8 cellular contexts compared by ENCODE assay signal in the genomic region with DNA sequence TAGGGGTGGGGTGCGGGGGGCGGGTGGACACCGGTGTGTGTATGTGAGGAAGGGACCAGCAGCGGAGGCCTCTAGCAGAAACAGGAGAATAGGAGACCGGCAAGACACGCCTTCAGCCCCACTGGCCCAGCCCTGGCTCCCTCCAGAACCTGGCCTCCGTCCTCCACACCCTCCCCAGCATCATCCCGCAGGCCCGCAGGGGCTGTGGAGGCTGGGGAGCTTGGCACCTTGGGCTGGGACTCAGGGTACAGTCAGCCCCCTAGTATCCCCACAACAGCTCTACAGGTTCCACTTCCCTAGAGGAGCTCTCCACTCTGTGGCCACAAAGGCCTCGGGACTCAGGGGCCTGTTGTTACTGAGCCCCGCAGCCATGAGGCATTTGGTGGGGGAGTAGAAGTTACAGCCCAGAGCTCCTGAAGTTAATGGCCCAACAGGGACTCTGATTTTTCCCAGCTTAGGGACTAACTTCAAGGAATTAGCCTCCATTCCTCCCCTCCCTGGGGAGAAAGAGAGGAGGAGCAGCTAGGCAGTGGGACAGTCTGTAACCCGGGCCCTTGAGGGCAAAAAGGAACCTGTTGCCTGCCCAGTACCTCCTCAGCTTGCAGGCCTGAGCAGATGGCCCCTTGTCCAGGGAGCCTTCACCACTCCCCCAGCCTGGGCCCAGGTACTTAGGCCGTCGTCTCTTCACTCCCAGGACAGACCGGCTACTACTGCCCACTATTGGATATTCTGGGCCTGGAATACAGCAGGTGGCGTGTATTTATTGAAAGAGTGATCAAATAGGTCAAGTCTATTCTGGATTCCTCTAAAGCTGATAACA. TPM values are rescaled to one million over a fixed set of nuclear protein-coding genes. Genes with fewer than 3 reads are reported as not detected.
DNase-seq lines count a peak whose midpoint lies in the region; ATAC-seq, FAIRE-seq and TF ChIP-seq lines count a peak whose summit lies in the region.

No MANE protein-coding gene starts in this region.

- no peaks in the 10 kb centered on the region for H3K27me3 ChIP-seq in PC-3 (ENCODE audit: low read length)
- H3K27me3 ChIP-seq in H1 (replicated peaks in 1 of 4; ENCODE audit: control insufficient read depth in 3 of 4, extremely low read depth in 1 of 4, insufficient read depth in 3 of 4, low read length in 3 of 4), result peaks cover 0 to 14% (median 5%) of the 10 kb centered on the region in 4 experiments; a peak in 4 of 7 replicates

- in situ Hi-C loops in GM13977 (cut with MboI; ENCODE audit: low pct_unique_long_range_greater_than_20kb, low sequenced_read_pairs, unreplicated experiment), result no loop called here

- no peak overlapping the region for H2BK15ac ChIP-seq in H1 (ENCODE audit: low read length)

- peaks cover 25% of the 10 kb centered on the region for H3K4me1 ChIP-seq in PC-3 (ENCODE audit: insufficient read depth, low read length)
- H3K4me1 ChIP-seq in H1 (replicated peaks in 1 of 4; ENCODE audit: control insufficient read depth in 3 of 4, insufficient read depth in 4 of 4, low read length in 3 of 4), result peaks cover 7 to 31% (median 26%) of the 10 kb centered on the region in 4 experiments

- H4K8ac ChIP-seq in H1 (ENCODE audit: extremely low read depth, insufficient read depth, low read length), result peak overlapping the region; percentile 90

- H4K91ac ChIP-seq in H1 (replicated peaks; ENCODE audit: insufficient read length, low read length), result peak overlapping the region; percentile 72

- POLR2A ChIA-PET in PC-3 (lab: Charles Lee; ENCODE audit: unreplicated experiment), result interaction anchor here (0.9 kb wide), 1 partner anchor 103 kb away, joined by 3 read pairs; no protein-coding TSS in a partner anchor
- POLR2A ChIA-PET in H1 (lab: Charles Lee; ENCODE audit: partially characterized antibody), result interaction anchor here (0.8 to 55.3 kb wide), 16 partner anchors 8 to 173 kb away, joined by 3 to 1889 read pairs (median 4); a partner anchor contains a TSS

- DNase-seq in NOMO-1 treated with DMSO at 0.1 percent for 48 hours (lab: John Stamatoyannopoulos, UW; ENCODE audit: unreplicated experiment), result peak; percentile 23
- DNase-seq in NOMO-1 treated with dmso at 0.1 percent for 144 hours (lab: John Stamatoyannopoulos, UW; ENCODE audit: unreplicated experiment), result no peak
- DNase-seq in PC-3, result no peak
- no peak for DNase-seq in H1 (ENCODE audit: low read depth in 1 of 2, low spot score in 2 of 2)
- no peak for DNase-seq in nephron progenitor cell
- no peak for DNase-seq in GM13977 (ENCODE audit: low spot score)
- DNase-seq in cerebellar nuclear complex (lab: John Stamatoyannopoulos, UW), result no peak
- no peak for DNase-seq in effector CD4-positive, alpha-beta T cell

- H3K79me1 ChIP-seq in H1 (ENCODE audit: low read depth, low read length), result no peaks in the 10 kb centered on the region; the same call in 1 of the 2 replicates

- no peak for TF ChIP-seq POLR2A in H1 (IDR thresholded peaks at IDR 0.05; ENCODE audit: control extremely low read depth in 1 of 2, low read depth in 2 of 2, low read length in 2 of 2)

- H3K4ac ChIP-seq in H1 (replicated peaks; ENCODE audit: insufficient read length, low read depth, low read length), result peak overlapping the region; percentile 66

- no peak for FAIRE-seq in H1 (lab: Jason Lieb, UNC)

- peak overlapping the region; percentile 50; the same call in 1 of the 2 replicates for H2BK12ac ChIP-seq in H1 (ENCODE audit: low read depth, low read length)

- CTCF ChIA-PET in PC-3 (lab: Charles Lee), result no interaction called here
- CTCF ChIA-PET in H1 (lab: Charles Lee; ENCODE audit: partially characterized antibody), result interaction anchor here (0.8 to 2.3 kb wide), 14 partner anchors 8 to 113 kb away, joined by 3 to 7 read pairs (median 4); no protein-coding TSS in a partner anchor

- H2AFZ ChIP-seq in PC-3 (ENCODE audit: low read length) (no peak overlapping the region), H1 (ENCODE audit: low read length) (peak overlapping the region; percentile 9; the same call in 1 of the 2 replicates)

- peak overlapping the region; percentile 72 for H3K4me3 Mint-ChIP-seq in nephron progenitor cell

- H3K4me1 Mint-ChIP-seq in nephron progenitor cell, result peaks cover 50% of the 10 kb centered on the region

- intact Hi-C loops in PC-3 (cut with micrococcal nuclease), result loop anchor here (5.0 kb wide), 1 partner anchor 59 kb away; no protein-coding TSS in a partner anchor

- H4K20me1 ChIP-seq in PC-3 (ENCODE audit: low read length), result no peaks in the 10 kb centered on the region
- no peaks in the 10 kb centered on the region for H4K20me1 ChIP-seq in H1 (replicated peaks in 1 of 2; ENCODE audit: control insufficient read depth in 1 of 2, insufficient read depth in 2 of 2, low read length in 2 of 2)

- no peak for TF ChIP-seq EP300 in H1 (IDR thresholded peaks at IDR 0.05; ENCODE audit: borderline replicate concordance in 1 of 2, low read depth in 2 of 2, low read length in 2 of 2)

- no peaks in the 10 kb centered on the region for H3K9me2 ChIP-seq in PC-3 (replicated peaks; ENCODE audit: low read length)

- TSS peak; percentile 88 for BruUV-seq in PC-3 (replicated peaks; lab: Mats Ljungman, UMichigan)

- H3K14ac ChIP-seq in H1 (ENCODE audit: insufficient read length), result no peak overlapping the region

- no peak overlapping the region for H3K56ac ChIP-seq in H1 (replicated peaks; ENCODE audit: insufficient read length, low read depth, low read length)

- H3K79me2 ChIP-seq in PC-3 (ENCODE audit: low read length) (no peaks in the 10 kb centered on the region), H1 (ENCODE audit: control insufficient read depth in 1 of 2, insufficient read depth in 2 of 2, low read length in 2 of 2) (no peaks in the 10 kb centered on the region)

- peak overlapping the region; percentile 47 for H2BK120ac ChIP-seq in H1 (replicated peaks; ENCODE audit: low read depth, low read length)

- peak overlapping the region; percentile 80 for H2BK20ac ChIP-seq in H1 (ENCODE audit: low read length)

- H3K36me3 ChIP-seq in PC-3 (ENCODE audit: low read depth, low read length), result no peaks in the 10 kb centered on the region
- H3K36me3 ChIP-seq in H1 (ENCODE audit: control insufficient read depth in 2 of 4, insufficient read depth in 4 of 4, low read length in 3 of 4), result no peaks in the 10 kb centered on the region

- peaks cover 2% of the 10 kb centered on the region; the same call in 1 of the 2 replicates for H3K23me2 ChIP-seq in H1 (ENCODE audit: low read depth, low read length)

- no peak overlapping the region; the same call in 1 of the 2 replicates for H2AK5ac ChIP-seq in H1 (ENCODE audit: low read depth, low read length)

- H3K9ac ChIP-seq in PC-3 (ENCODE audit: low read length), result peak overlapping the region; percentile 35; the same call in 1 of the 2 replicates
- H3K9ac ChIP-seq in H1 (replicated peaks in 1 of 4; ENCODE audit: extremely low read depth in 1 of 4, low read depth in 3 of 4, low read length in 3 of 4), result no peak overlapping the region

- TF ChIP-seq RAD21 in H1 (IDR thresholded peaks at IDR 0.05 in 1 of 2, conservative IDR thresholded peaks at IDR 0.05 in 1 of 2; ENCODE audit: low read depth in 2 of 2, low read length in 2 of 2), result no peak

- H3K27ac ChIP-seq in PC-3 (ENCODE audit: low read length) (no peak overlapping the region), H1 (ENCODE audit: low read depth, low read length) (no peak overlapping the region; the same call in 1 of the 2 replicates)

- whole genome bisulfite sequencing in H1 (ENCODE audit: extremely low coverage in 1 of 2, insufficient coverage in 1 of 2, insufficient read length in 1 of 2, insufficient replicate concordance in 2 of 2, low coverage in 1 of 2, low lambda C conversion rate in 2 of 2, missing lambda C conversion rate in 1 of 2), 2 experiments, result 77% methylated on average over 10 of the region's 16 CpGs; no CpG with 5 or more reads in 1 of the 2 experiments

- no peaks in the 10 kb centered on the region for H3K9me3 ChIP-seq in PC-3 (ENCODE audit: low read length)
- H3K9me3 ChIP-seq in H1 (ENCODE audit: insufficient read depth in 2 of 2, low read depth in 1 of 2, low read length in 1 of 2), result no peaks in the 10 kb centered on the region

- peaks cover 4% of the 10 kb centered on the region for H3F3A ChIP-seq in PC-3 (ENCODE audit: low read length, unreplicated experiment)

- H3K9me3 Mint-ChIP-seq in nephron progenitor cell, result no peaks in the 10 kb centered on the region

- H3K27ac Mint-ChIP-seq in nephron progenitor cell, result peak overlapping the region; percentile 88

- H3K36me3 Mint-ChIP-seq in nephron progenitor cell (ENCODE audit: low read depth), result no peaks in the 10 kb centered on the region

- H3K18ac ChIP-seq in H1 (ENCODE audit: extremely low read depth, low read length), result peak overlapping the region; percentile 75; the same call in 1 of the 2 replicates

- H3K4me2 ChIP-seq in PC-3 (ENCODE audit: low read length) (peak overlapping the region; percentile 52), H1 (ENCODE audit: insufficient read depth in 1 of 2, low read depth in 2 of 2, low read length in 2 of 2) (peak overlapping the region; percentile 84 to 97)

- no peak for ATAC-seq in PC-3

- H4K5ac ChIP-seq in H1 (ENCODE audit: insufficient read length, low read depth, low read length), result peak overlapping the region; percentile 64

- no peak for TF ChIP-seq CTCF in PC-3 (conservative IDR thresholded peaks at IDR 0.05; ENCODE audit: low read depth, low read length)
- no peak for TF ChIP-seq CTCF in H1 (IDR thresholded peaks at IDR 0.05; ENCODE audit: control extremely low read depth in 1 of 3, insufficient read depth in 1 of 3, low read depth in 1 of 3, low read length in 3 of 3)
- no peak for TF ChIP-seq CTCF in nephron progenitor cell (IDR thresholded peaks at IDR 0.05)
- no peak for TF ChIP-seq CTCF in GM13977 (IDR thresholded peaks at IDR 0.05; ENCODE audit: extremely low read depth, insufficient read depth, missing control alignments)

- H3K27me3 Mint-ChIP-seq in nephron progenitor cell (ENCODE audit: low read depth, poor library complexity), result peaks cover 7% of the 10 kb centered on the region

- peak overlapping the region; percentile 42; the same call in 1 of the 2 replicates for H3K4me3 ChIP-seq in PC-3 (ENCODE audit: low read length)
- H3K4me3 ChIP-seq in H1 (ENCODE audit: extremely low read depth in 1 of 4, insufficient read depth in 2 of 4, low read depth in 3 of 4, low read length in 4 of 4), result peak overlapping the region in 1 of 4 experiments; percentile 56; a peak in 2 of 8 replicates

- no peak overlapping the region for H2BK5ac ChIP-seq in H1 (ENCODE audit: low read depth, low read length)

- H3K23ac ChIP-seq in H1 (ENCODE audit: insufficient read length), result no peak overlapping the region

RNA-seq across cellular contexts. Expression of a gene that starts 20.0 kb away (rescaled TPM):
- total RNA-seq in PC-3 (2014; rRNA removed), result 0.12 TPM in 1 of 2 replicates, not detected in the other
- total RNA-seq in H1 (2021; fragmentation: NEBNext Ultra II Directional; extraction: Animal tissue kit (Norgen Biotek cat#: 25700)), result 1.3 TPM in 1 of 2 replicates, not detected in the other
- polyA plus RNA-seq in H1 (2011; rRNA removed), result 0.17 and 0.42 TPM in 2 replicates
- polyA plus RNA-seq in H1 (2011; cell fraction: cytosol; rRNA removed), result 0.28 TPM
- polyA plus RNA-seq in H1 (2011; cell fraction: nucleus; rRNA removed), result 1.4 TPM
- polyA plus RNA-seq in H1 (2012, experiment 1 of 2), result 0.50 to 1.1 TPM (median 0.70 TPM) in 4 replicates
- not detected for polyA plus RNA-seq in H1 (2012, experiment 2 of 2)
- polyA plus RNA-seq in H1 (2013, experiment 1 of 2), result 0.16 TPM
- polyA plus RNA-seq in H1 (2013, experiment 2 of 2), result 0.28 TPM
- polyA minus RNA-seq in H1 (2011; rRNA and poly(A)+ RNA removed), result 0.47 TPM in 1 of 2 replicates, not detected in the other
- polyA minus RNA-seq in H1 (2011; cell fraction: cytosol; rRNA and poly(A)+ RNA removed), result not detected
- polyA minus RNA-seq in H1 (2011; cell fraction: nucleus; rRNA and poly(A)+ RNA removed), result 0.90 TPM

RNA-seq across cellular contexts. Expression of a gene that starts 28.3 kb away (rescaled TPM):
- 221 and 260 TPM in 2 replicates for total RNA-seq in PC-3 (2014; rRNA removed)
- 78.6 and 80.5 TPM in 2 replicates for total RNA-seq in H1 (2021; fragmentation: NEBNext Ultra II Directional; extraction: Animal tissue kit (Norgen Biotek cat#: 25700))
- polyA plus RNA-seq in H1 (2011; rRNA removed), result 89.0 and 114 TPM in 2 replicates
- 123 TPM for polyA plus RNA-seq in H1 (2011; cell fraction: cytosol; rRNA removed)
- 114 TPM for polyA plus RNA-seq in H1 (2011; cell fraction: nucleus; rRNA removed)
- 83.9 to 123 TPM (median 109 TPM) in 4 replicates for polyA plus RNA-seq in H1 (2012, experiment 1 of 2)
- 62.0 TPM for polyA plus RNA-seq in H1 (2012, experiment 2 of 2)
- 119 TPM for polyA plus RNA-seq in H1 (2013, experiment 1 of 2)
- polyA plus RNA-seq in H1 (2013, experiment 2 of 2), result 114 TPM
- polyA minus RNA-seq in H1 (2011; rRNA and poly(A)+ RNA removed), result 37.3 and 60.0 TPM in 2 replicates
- 34.6 TPM for polyA minus RNA-seq in H1 (2011; cell fraction: cytosol; rRNA and poly(A)+ RNA removed)
- 30.6 TPM for polyA minus RNA-seq in H1 (2011; cell fraction: nucleus; rRNA and poly(A)+ RNA removed)
